In the genomic region with DNA sequence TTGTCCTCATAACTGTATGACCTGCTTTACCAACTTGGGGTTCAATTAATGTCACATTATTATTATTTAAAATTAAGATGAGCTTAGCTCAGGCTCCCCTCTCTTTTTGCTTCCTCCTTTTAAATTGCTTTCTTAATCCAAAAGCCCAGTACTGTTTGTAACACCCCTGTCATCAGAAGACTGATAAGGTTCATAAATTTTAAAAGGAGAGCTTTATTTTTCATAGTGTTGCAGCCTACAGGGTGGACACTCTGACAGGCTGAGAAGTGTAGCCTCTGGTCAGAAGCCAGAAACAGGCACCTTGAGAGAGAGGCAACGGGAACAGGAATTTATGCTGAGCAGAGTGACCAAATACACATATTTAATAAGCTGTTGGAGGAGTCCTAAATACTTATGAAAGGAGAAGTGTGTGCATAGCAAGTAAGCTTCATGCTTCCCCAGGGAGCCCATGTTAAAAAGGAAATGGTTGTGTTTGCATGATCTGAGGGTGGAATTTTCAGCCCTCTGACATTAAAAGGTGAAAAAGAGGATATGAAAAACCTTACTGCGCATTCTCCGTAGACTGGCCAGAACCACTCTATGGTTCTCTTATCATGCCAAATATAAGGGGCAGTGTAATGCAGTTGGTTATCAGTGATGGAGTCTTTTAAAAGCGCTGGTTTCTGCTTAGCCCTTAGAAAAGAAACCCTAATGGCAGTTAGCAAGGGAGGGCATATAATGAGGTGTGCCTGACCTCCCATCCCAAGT, we compare ENCODE assay signal across 8 cellular contexts. TPM values are rescaled to one million over a fixed set of nuclear protein-coding genes. Genes with fewer than 3 reads are reported as not detected.
DNase-seq lines count a peak whose midpoint lies in the region; ATAC-seq and TF ChIP-seq lines count a peak whose summit lies in the region.

No MANE protein-coding gene starts in this region.

- no peak overlapping the region for H3K27ac ChIP-seq in osteoblast (ENCODE audit: low read depth, low read length)

- no peak for TF ChIP-seq CTCF in osteoblast (IDR thresholded peaks at IDR 0.05; ENCODE audit: extremely low read depth, low read depth, low read length)

- no peaks in the 10 kb centered on the region for H3K4me1 ChIP-seq in osteoblast (ENCODE audit: insufficient read depth, low read length)

- peak overlapping the region; percentile 26 for H2AFZ ChIP-seq in osteoblast (ENCODE audit: low read length)

- H3K4me2 ChIP-seq in osteoblast (ENCODE audit: insufficient read depth, low read length), result no peak overlapping the region

- H3K36me3 ChIP-seq in osteoblast (ENCODE audit: insufficient read depth, low read length), result no peaks in the 10 kb centered on the region

- H3K4me3 ChIP-seq in osteoblast (ENCODE audit: insufficient read depth, low read length), result no peak overlapping the region

- H3K9me3 ChIP-seq in osteoblast (ENCODE audit: low read depth, low read length), result no peaks in the 10 kb centered on the region

- H3K79me2 ChIP-seq in osteoblast (ENCODE audit: insufficient read depth, low read length), result no peaks in the 10 kb centered on the region

- no peaks in the 10 kb centered on the region for H4K20me1 ChIP-seq in osteoblast (ENCODE audit: insufficient read depth, low read length)

- ATAC-seq in GM18909 (IDR thresholded peaks at IDR 0.05; ENCODE audit: poor library complexity, unreplicated experiment) (peak; percentile 85), HG02623 (IDR thresholded peaks at IDR 0.05; ENCODE audit: unreplicated experiment) (peak; percentile 75)

- no peaks in the 10 kb centered on the region for H3K27me3 ChIP-seq in osteoblast (ENCODE audit: insufficient read depth, low read length)

- DNase-seq in Kasumi-1 (lab: John Stamatoyannopoulos, UW) (peak; percentile 20 to 22), osteoblast (ENCODE audit: insufficient read length, low spot score, missing footprints) (no peak), AG08396 (ENCODE audit: low spot score) (no peak), NCI-H146 treated with DMSO at 0.1 percent for 48 hours (lab: John Stamatoyannopoulos, UW; ENCODE audit: unreplicated experiment) (no peak), OCI-M1 (lab: John Stamatoyannopoulos, UW) (no peak)
- no peak for DNase-seq in stimulated activated CD4-positive, alpha-beta T cell treated with anti-CD3 and anti-CD28 coated beads, Interleukin-2, amount 100 ng/mL, for 48 hours

RNA-seq across cellular contexts. Expression of a gene that starts 30.5 kb away (rescaled TPM):
- total RNA-seq in osteoblast, result 17.1 and 24.6 TPM in 2 replicates

Comparison
In these comparisons a context has a peak if more than half of its experiments do, and no peak if none do; other contexts are left out.
1. DNase-seq: peak in Kasumi-1 (2 of 2); none in osteoblast (single experiment), stimulated activated CD4-positive, alpha-beta T cell treated with anti-CD3 and anti-CD28 coated beads, Interleukin-2, amount 100 ng/mL, for 48 hours (0 of 2), AG08396 (single experiment), NCI-H146 treated with DMSO at 0.1 percent for 48 hours (single experiment) and OCI-M1 (single experiment).